Comparison of ENCODE assay signal across 17 cellular contexts in genomic region chr13:79723462-79724116, GRCh38.
DNase-seq lines count a peak whose midpoint lies in the region; ATAC-seq, FAIRE-seq and TF ChIP-seq lines count a peak whose summit lies in the region.
"Had no signal": no experiment of that assay in that cellular context is flagged by ENCODE, and none has a peak within 500 bp of the region (broad histone marks: within the 10 kb centered on the region; RNA-seq: fewer than 3 reads in every experiment).

No MANE protein-coding gene starts in this region.

- DNase-seq in COLO829 (ENCODE audit: low spot score) (peak; percentile 48), chondrocyte (ENCODE audit: low spot score) (no peak), keratinocyte (ENCODE audit: low read depth, low spot score) (no peak), psoas muscle (no peak), GM20000 (ENCODE audit: low spot score) (no peak), SHP77 (lab: John Stamatoyannopoulos, UW) (no peak), NCI-H345 (lab: John Stamatoyannopoulos, UW) (no peak)
- no peak for DNase-seq in stimulated activated CD4-positive, alpha-beta T cell treated with anti-CD3 and anti-CD28 coated beads, Interleukin-4, amount 100 ng/mL, for 1 hour
- DNase-seq: activated CD8-positive, alpha-beta memory T cell treated with anti-CD3 and anti-CD28 coated beads, Interleukin-2, amount 50 U/mL, for 4 hours; activated naive CD4-positive, alpha-beta T cell treated with anti-CD3 and anti-CD28 coated beads, Interleukin-2, amount 50 U/mL, for 16 hours; midbrain; NCI-H1048; NCI-H2107; ovary; T-helper 9 cell had no signal

- H4K20me1 ChIP-seq in keratinocyte (ENCODE audit: control insufficient read depth, extremely low read depth, insufficient read depth, low read length) = no peaks in the 10 kb centered on the region

- no peak overlapping the region for H3K27ac ChIP-seq in keratinocyte (ENCODE audit: control insufficient read depth, insufficient read depth, low read length)
- peak overlapping the region; percentile 72 for H3K27ac ChIP-seq in psoas muscle
- H3K27ac ChIP-seq: ovary had no signal

- no peak overlapping the region for H3K4me3 ChIP-seq in keratinocyte (ENCODE audit: control insufficient read depth in 2 of 3, extremely low read depth in 1 of 3, insufficient read depth in 2 of 3, low read depth in 1 of 3, low read length in 3 of 3)
- H3K4me3 ChIP-seq in psoas muscle = peak overlapping the region; percentile 13
- H3K4me3 ChIP-seq: ovary had no signal

- H3K4me1 ChIP-seq in keratinocyte (ENCODE audit: control insufficient read depth, extremely low read depth, insufficient read depth, low read length) (peaks cover 15% of the 10 kb centered on the region), psoas muscle (peaks cover 29% of the 10 kb centered on the region)

- peaks cover 47% of the 10 kb centered on the region for H3K4me1 Mint-ChIP-seq in chondrocyte (ENCODE audit: low read depth)
- H3K4me1 Mint-ChIP-seq: central memory CD8-positive, alpha-beta T cell; IgD-negative memory B cell had no signal

- H3K27ac Mint-ChIP-seq in chondrocyte (ENCODE audit: unreplicated experiment) = peak overlapping the region; percentile 43
- H3K27ac Mint-ChIP-seq: IgD-negative memory B cell had no signal

- H3K9me1 ChIP-seq in keratinocyte (ENCODE audit: control insufficient read depth, extremely low read depth, insufficient read depth, low read length) = no peaks in the 10 kb centered on the region

- no peak for TF ChIP-seq CTCF in chondrocyte (IDR thresholded peaks at IDR 0.05)
- no peak for TF ChIP-seq CTCF in keratinocyte (optimal IDR thresholded peaks at IDR 0.05 in 1 of 3, IDR thresholded peaks at IDR 0.05 in 1 of 3, conservative IDR thresholded peaks at IDR 0.05 in 1 of 3; ENCODE audit: extremely low read depth in 1 of 3, insufficient read depth in 2 of 3, low read length in 3 of 3)
- TF ChIP-seq CTCF in psoas muscle (IDR thresholded peaks at IDR 0.05) = no peak
- TF ChIP-seq CTCF in GM20000 (IDR thresholded peaks at IDR 0.05; ENCODE audit: extremely low read depth, missing control alignments) = no peak

- no peaks in the 10 kb centered on the region for H3K9me3 ChIP-seq in keratinocyte (ENCODE audit: control insufficient read depth, low read depth, low read length)
- peaks cover 3% of the 10 kb centered on the region for H3K9me3 ChIP-seq in psoas muscle
- H3K9me3 ChIP-seq: ovary had no signal

- intact Hi-C loops in psoas muscle (cut with DNase I) = no loop called here

- WGBS in psoas muscle, 3 donors = 13 to 24% (median 15%) methylated on average over 7 of the region's 7 CpGs

- dilution Hi-C loops in keratinocyte (cut with MboI; ENCODE audit: extremely low pct_ligation_motif_present, low sequenced_read_pairs) = no loop called here

- H3K27me3 ChIP-seq in keratinocyte (ENCODE audit: control insufficient read depth, extremely low read depth, insufficient read depth, low read length) (no peaks in the 10 kb centered on the region), psoas muscle (ENCODE audit: insufficient read depth in 3 of 3, low read length in 2 of 3) (no peaks in the 10 kb centered on the region)
- H3K27me3 ChIP-seq: ovary had no signal

- peak; percentile 29 for FAIRE-seq in keratinocyte (lab: Jason Lieb, UNC)

- H3K79me2 ChIP-seq in keratinocyte (ENCODE audit: control insufficient read depth, insufficient read depth, low read length) = no peaks in the 10 kb centered on the region

- no peak overlapping the region for H3K4me2 ChIP-seq in keratinocyte (ENCODE audit: control insufficient read depth, extremely low read depth, insufficient read depth, low read depth, low read length)

- H3K36me3 ChIP-seq in keratinocyte (ENCODE audit: control insufficient read depth in 2 of 2, extremely low read depth in 1 of 2, insufficient read depth in 2 of 2, low read length in 2 of 2) (no peaks in the 10 kb centered on the region), psoas muscle (ENCODE audit: insufficient read depth in 1 of 2, low read depth in 1 of 2) (no peaks in the 10 kb centered on the region)
- H3K36me3 ChIP-seq: ovary had no signal

- no peak overlapping the region for H3K4me3 Mint-ChIP-seq in chondrocyte (ENCODE audit: unreplicated experiment)
- H3K4me3 Mint-ChIP-seq: central memory CD8-positive, alpha-beta T cell; IgD-negative memory B cell had no signal

- H3K27me3 Mint-ChIP-seq in chondrocyte (ENCODE audit: low read depth) = no peaks in the 10 kb centered on the region
- H3K27me3 Mint-ChIP-seq: central memory CD8-positive, alpha-beta T cell; IgD-negative memory B cell had no signal

- H2AFZ ChIP-seq in keratinocyte (ENCODE audit: control insufficient read depth, low read length) = peak overlapping the region; percentile 41

- peak; percentile 71 to 88 (median 80) for ATAC-seq in psoas muscle

- peaks cover 5% of the 10 kb centered on the region for H3K9me3 Mint-ChIP-seq in chondrocyte (ENCODE audit: low read depth)

- no peaks in the 10 kb centered on the region for H3K36me3 Mint-ChIP-seq in chondrocyte (ENCODE audit: low read depth)
- H3K36me3 Mint-ChIP-seq: IgD-negative memory B cell had no signal

- no peak overlapping the region for H3K9ac ChIP-seq in keratinocyte (ENCODE audit: control insufficient read depth, extremely low read depth, insufficient read depth, low read length)
